8 cellular contexts compared by ENCODE assay signal in the genomic region with DNA sequence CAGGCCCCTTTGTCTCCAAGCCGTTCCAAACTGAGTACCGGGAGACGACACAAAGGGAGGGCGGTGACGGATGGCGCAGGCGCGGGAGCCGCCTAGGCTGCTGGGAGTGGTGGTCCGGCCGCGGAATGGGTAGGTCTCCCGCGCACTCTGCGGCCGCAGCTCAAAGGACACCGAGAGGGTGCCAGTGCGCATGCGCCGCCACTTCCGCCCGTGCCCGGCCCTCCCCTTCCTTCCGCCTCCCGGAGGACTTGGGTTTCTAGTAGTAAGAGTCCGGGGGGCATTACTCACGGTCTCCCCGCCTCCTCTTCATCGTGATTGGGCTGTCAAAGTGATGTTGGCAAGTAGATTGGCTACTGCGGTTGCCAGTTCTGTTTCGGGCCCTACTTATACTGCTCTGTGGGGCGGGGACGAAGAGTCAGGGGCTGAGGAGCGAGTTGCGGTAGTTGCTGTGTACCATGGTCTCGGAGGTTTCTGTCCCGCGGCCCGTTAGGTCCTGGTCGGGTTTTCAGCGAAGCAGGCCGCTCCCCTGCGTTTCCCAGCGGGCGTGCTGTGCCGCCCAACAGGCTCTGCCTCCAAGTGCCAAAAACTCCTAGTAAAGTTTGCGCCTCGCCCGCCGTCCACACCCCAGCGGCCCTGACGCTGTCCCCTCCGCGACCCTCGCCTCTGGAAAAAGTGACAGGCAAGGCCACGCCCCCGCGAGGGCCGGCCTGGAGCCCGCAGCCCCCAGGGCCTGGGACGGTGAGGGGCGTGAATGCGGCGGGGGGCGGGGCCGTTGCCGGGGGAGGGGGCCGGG. TPM values are rescaled to one million over a fixed set of nuclear protein-coding genes. Genes with fewer than 3 reads are reported as not detected.
A peak's percentile ranks its signal among the peaks of the same experiment; 100 is the strongest.
DNase-seq lines count a peak whose midpoint lies in the region; ATAC-seq and TF ChIP-seq lines count a peak whose summit lies in the region.

No MANE protein-coding gene starts in this region.

- H3K9me3 Mint-ChIP-seq in activated naive CD8-positive, alpha-beta T cell (ENCODE audit: low read depth), result no peaks in the 10 kb centered on the region

- peak overlapping the region; percentile 99 for H3K4me3 Mint-ChIP-seq in activated naive CD8-positive, alpha-beta T cell

- no peaks in the 10 kb centered on the region for H3K27me3 Mint-ChIP-seq in activated naive CD8-positive, alpha-beta T cell

- ATAC-seq in HG02623 (IDR thresholded peaks at IDR 0.05; ENCODE audit: unreplicated experiment) (peak; percentile 45), SK-N-SH treated with all-trans-retinoic acid at 6 μM for 48 hours (peak; percentile 70)

- H3K27ac Mint-ChIP-seq in activated naive CD8-positive, alpha-beta T cell, result peak overlapping the region; percentile 99

- H3K4me1 Mint-ChIP-seq in activated naive CD8-positive, alpha-beta T cell (ENCODE audit: low read depth), result peaks cover 24% of the 10 kb centered on the region

- H3K36me3 Mint-ChIP-seq in activated naive CD8-positive, alpha-beta T cell, result no peaks in the 10 kb centered on the region

- TF ChIP-seq CTCF in GM10266 (IDR thresholded peaks at IDR 0.05; ENCODE audit: control insufficient read depth, insufficient read depth, low read depth, missing control alignments), result no peak

- peak overlapping the region; percentile 99 for H3K27ac ChIP-seq in temporal lobe (ENCODE audit: low read depth, low read length)

- DNase-seq in GM10266 (ENCODE audit: extremely low spot score), result peak; percentile 98
- DNase-seq in NCI-H1092 treated with DMSO at 0.1 percent for 48 hours (lab: John Stamatoyannopoulos, UW), result peak; percentile 100
- peak; percentile 95 for DNase-seq in glomerular endothelial cell (ENCODE audit: extremely low read depth, low read depth, low spot score)
- peak; percentile 99 for DNase-seq in occipital lobe (lab: John Stamatoyannopoulos, UW)

TF ChIP-seq in SK-N-SH treated with all-trans-retinoic acid at 6 μM for 48 hours, 23 proteins besides CTCF, POLR2A, EP300 and RAD21:
- TF ChIP-seq RARB (CRISPR knock-in tag; IDR thresholded peaks at IDR 0.05) (peak; percentile 67; the same call in 1 of the 2 replicates), ARNTL (CRISPR knock-in tag; IDR thresholded peaks at IDR 0.05; ENCODE audit: borderline replicate concordance, low read depth) (no peak), ESRRG (CRISPR knock-in tag; IDR thresholded peaks at IDR 0.05) (no peak), ZNF565 (CRISPR knock-in tag; conservative IDR thresholded peaks at IDR 0.05; ENCODE audit: low read depth) (no peak), ZNF70 (CRISPR knock-in tag; IDR thresholded peaks at IDR 0.05) (no peak), ZFP30 (CRISPR knock-in tag; IDR thresholded peaks at IDR 0.05) (no peak)
- TF ChIP-seq, protein P1, sequence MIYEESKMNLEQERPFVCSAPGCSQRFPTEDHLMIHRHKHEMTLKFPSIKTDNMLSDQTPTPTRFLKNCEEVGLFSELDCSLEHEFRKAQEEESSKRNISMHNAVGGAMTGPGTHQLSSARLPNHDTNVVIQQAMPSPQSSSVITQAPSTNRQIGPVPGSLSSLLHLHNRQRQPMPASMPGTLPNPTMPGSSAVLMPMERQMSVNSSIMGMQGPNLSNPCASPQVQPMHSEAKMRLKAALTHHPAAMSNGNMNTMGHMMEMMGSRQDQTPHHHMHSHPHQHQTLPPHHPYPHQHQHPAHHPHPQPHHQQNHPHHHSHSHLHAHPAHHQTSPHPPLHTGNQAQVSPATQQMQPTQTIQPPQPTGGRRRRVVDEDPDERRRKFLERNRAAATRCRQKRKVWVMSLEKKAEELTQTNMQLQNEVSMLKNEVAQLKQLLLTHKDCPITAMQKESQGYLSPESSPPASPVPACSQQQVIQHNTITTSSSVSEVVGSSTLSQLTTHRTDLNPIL (CRISPR knock-in tag; IDR thresholded peaks at IDR 0.05; ENCODE audit: low read depth), result 0 out of 2 replicates have a peak, but pooled peaks have one; percentile 19
- TF ChIP-seq, protein P2, sequence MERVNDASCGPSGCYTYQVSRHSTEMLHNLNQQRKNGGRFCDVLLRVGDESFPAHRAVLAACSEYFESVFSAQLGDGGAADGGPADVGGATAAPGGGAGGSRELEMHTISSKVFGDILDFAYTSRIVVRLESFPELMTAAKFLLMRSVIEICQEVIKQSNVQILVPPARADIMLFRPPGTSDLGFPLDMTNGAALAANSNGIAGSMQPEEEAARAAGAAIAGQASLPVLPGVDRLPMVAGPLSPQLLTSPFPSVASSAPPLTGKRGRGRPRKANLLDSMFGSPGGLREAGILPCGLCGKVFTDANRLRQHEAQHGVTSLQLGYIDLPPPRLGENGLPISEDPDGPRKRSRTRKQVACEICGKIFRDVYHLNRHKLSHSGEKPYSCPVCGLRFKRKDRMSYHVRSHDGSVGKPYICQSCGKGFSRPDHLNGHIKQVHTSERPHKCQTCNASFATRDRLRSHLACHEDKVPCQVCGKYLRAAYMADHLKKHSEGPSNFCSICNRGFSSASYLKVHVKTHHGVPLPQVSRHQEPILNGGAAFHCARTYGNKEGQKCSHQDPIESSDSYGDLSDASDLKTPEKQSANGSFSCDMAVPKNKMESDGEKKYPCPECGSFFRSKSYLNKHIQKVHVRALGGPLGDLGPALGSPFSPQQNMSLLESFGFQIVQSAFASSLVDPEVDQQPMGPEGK (CRISPR knock-in tag; IDR thresholded peaks at IDR 0.05; ENCODE audit: borderline replicate concordance), result peak; percentile 87
- TF ChIP-seq, protein P3, sequence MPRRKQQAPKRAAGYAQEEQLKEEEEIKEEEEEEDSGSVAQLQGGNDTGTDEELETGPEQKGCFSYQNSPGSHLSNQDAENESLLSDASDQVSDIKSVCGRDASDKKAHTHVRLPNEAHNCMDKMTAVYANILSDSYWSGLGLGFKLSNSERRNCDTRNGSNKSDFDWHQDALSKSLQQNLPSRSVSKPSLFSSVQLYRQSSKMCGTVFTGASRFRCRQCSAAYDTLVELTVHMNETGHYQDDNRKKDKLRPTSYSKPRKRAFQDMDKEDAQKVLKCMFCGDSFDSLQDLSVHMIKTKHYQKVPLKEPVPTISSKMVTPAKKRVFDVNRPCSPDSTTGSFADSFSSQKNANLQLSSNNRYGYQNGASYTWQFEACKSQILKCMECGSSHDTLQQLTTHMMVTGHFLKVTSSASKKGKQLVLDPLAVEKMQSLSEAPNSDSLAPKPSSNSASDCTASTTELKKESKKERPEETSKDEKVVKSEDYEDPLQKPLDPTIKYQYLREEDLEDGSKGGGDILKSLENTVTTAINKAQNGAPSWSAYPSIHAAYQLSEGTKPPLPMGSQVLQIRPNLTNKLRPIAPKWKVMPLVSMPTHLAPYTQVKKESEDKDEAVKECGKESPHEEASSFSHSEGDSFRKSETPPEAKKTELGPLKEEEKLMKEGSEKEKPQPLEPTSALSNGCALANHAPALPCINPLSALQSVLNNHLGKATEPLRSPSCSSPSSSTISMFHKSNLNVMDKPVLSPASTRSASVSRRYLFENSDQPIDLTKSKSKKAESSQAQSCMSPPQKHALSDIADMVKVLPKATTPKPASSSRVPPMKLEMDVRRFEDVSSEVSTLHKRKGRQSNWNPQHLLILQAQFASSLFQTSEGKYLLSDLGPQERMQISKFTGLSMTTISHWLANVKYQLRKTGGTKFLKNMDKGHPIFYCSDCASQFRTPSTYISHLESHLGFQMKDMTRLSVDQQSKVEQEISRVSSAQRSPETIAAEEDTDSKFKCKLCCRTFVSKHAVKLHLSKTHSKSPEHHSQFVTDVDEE (CRISPR knock-in tag; IDR thresholded peaks at IDR 0.05), result 0 out of 2 replicates have a peak, but pooled peaks have one; percentile 31
- TF ChIP-seq, protein P4, sequence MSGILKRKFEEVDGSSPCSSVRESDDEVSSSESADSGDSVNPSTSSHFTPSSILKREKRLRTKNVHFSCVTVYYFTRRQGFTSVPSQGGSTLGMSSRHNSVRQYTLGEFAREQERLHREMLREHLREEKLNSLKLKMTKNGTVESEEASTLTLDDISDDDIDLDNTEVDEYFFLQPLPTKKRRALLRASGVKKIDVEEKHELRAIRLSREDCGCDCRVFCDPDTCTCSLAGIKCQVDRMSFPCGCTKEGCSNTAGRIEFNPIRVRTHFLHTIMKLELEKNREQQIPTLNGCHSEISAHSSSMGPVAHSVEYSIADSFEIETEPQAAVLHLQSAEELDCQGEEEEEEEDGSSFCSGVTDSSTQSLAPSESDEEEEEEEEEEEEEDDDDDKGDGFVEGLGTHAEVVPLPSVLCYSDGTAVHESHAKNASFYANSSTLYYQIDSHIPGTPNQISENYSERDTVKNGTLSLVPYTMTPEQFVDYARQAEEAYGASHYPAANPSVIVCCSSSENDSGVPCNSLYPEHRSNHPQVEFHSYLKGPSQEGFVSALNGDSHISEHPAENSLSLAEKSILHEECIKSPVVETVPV (CRISPR knock-in tag; IDR thresholded peaks at IDR 0.05), result 0 out of 2 replicates have a peak, but pooled peaks have one; percentile 25

RNA-seq across cellular contexts. Expression of a gene that starts 0.5 kb away (rescaled TPM):
- total RNA-seq in glomerular endothelial cell, result 10.6 and 15.8 TPM in 2 replicates
- total RNA-seq in occipital lobe, result 19.0 TPM
- 12.8 TPM for total RNA-seq in temporal lobe

RNA-seq across cellular contexts. Expression of a gene that starts 7.1 kb away (rescaled TPM):
- total RNA-seq in glomerular endothelial cell (33.1 and 52.7 TPM in 2 replicates), occipital lobe (56.9 TPM), temporal lobe (36.1 TPM)

Comparison
In these comparisons a context has a peak if more than half of its experiments do, and no peak if none do; other contexts are left out.
1. Peak in every context shown above with its lines: DNase-seq, ATAC-seq and H3K27ac ChIP-seq.